Comparison of ENCODE assay signal across 19 cellular contexts in genomic region chr12:67366530-67367196, GRCh38.
A peak's percentile ranks its signal among the peaks of the same experiment; 100 is the strongest.
DNase-seq lines count a peak whose midpoint lies in the region; ATAC-seq and TF ChIP-seq lines count a peak whose summit lies in the region.
"Had no signal": no experiment of that assay in that cellular context is flagged by ENCODE, and none has a peak within 500 bp of the region (broad histone marks: within the 10 kb centered on the region; RNA-seq: fewer than 3 reads in every experiment).

No MANE protein-coding gene starts in this region.

- DNase-seq in left ventricle myocardium superior (no peak), cardiac septum (ENCODE audit: low spot score) (no peak), SJCRH30 (peak; percentile 20 to 41), foreskin fibroblast (peak; percentile 87 to 95), LoVo (ENCODE audit: low spot score) (no peak), NCI-H82 (lab: John Stamatoyannopoulos, UW) (no peak), NCI-H345 treated with DMSO at 0.1 percent for 48 hours (lab: John Stamatoyannopoulos, UW; ENCODE audit: unreplicated experiment) (no peak)
- DNase-seq: activated CD4-positive, CD25-positive, alpha-beta regulatory T cell treated with anti-CD3 and anti-CD28 coated beads, Interleukin-2, amount 50 U/mL, for 72 hours; activated naive CD8-positive, alpha-beta T cell treated with anti-CD3 and anti-CD28 coated beads for 36 hours; AML-193; colonic mucosa; MG63; midbrain; OCI-M1; stimulated activated CD4-positive, alpha-beta T cell treated with anti-CD3 and anti-CD28 coated beads, Interleukin-15, amount 100 ng/mL, for 24 hours; transverse colon had no signal

- peaks cover 27% of the 10 kb centered on the region for H3K4me1 ChIP-seq in SJCRH30
- H3K4me1 ChIP-seq: colonic mucosa, esophagus muscularis mucosa, transverse colon had no signal

- no peaks in the 10 kb centered on the region for H3K27me3 ChIP-seq in SJCRH30
- H3K27me3 ChIP-seq: colonic mucosa, esophagus muscularis mucosa, MG63, transverse colon had no signal

- H3K27ac ChIP-seq in SJCRH30: peak overlapping the region; percentile 21; the same call in 1 of the 2 replicates
- H3K27ac ChIP-seq: colonic mucosa, esophagus muscularis mucosa, transverse colon had no signal

- H3K4me3 ChIP-seq in SJCRH30: no peak overlapping the region
- no peak overlapping the region for H3K4me3 ChIP-seq in foreskin fibroblast (ENCODE audit: low read depth in 1 of 2, low read length in 2 of 2)
- H3K4me3 ChIP-seq: colonic mucosa, esophagus muscularis mucosa, GM23338, MG63, transverse colon had no signal

- no peaks in the 10 kb centered on the region for H3K36me3 ChIP-seq in SJCRH30
- H3K36me3 ChIP-seq: colonic mucosa, esophagus muscularis mucosa, MG63, transverse colon had no signal

- TF ChIP-seq CTCF in foreskin fibroblast (IDR thresholded peaks at IDR 0.05; ENCODE audit: low read depth, low read length): no peak

- ATAC-seq in left ventricle myocardium superior (peak; percentile 53), esophagus mucosa (no peak)
- ATAC-seq: GM23338 had no signal

- no peaks in the 10 kb centered on the region; the same call in none of the 2 replicates for H3K9me3 ChIP-seq in SJCRH30 (replicated peaks)
- H3K9me3 ChIP-seq: colonic mucosa, esophagus muscularis mucosa, MG63, transverse colon had no signal

- intact Hi-C loops in left ventricle myocardium superior (cut with micrococcal nuclease): no loop called here
- intact Hi-C loops in cardiac septum (cut with DNase I): no loop called here

Comparison
In these comparisons a context has a peak if more than half of its experiments do, and no peak if none do; other contexts are left out.
1. DNase-seq: peak in SJCRH30 (2 of 2) and foreskin fibroblast (2 of 2); none in left ventricle myocardium superior (single experiment), cardiac septum (single experiment), LoVo (single experiment), NCI-H82 (single experiment) and NCI-H345 treated with DMSO at 0.1 percent for 48 hours (single experiment).